Comparison of ENCODE assay signal across 1 cellular context in the genomic region with DNA sequence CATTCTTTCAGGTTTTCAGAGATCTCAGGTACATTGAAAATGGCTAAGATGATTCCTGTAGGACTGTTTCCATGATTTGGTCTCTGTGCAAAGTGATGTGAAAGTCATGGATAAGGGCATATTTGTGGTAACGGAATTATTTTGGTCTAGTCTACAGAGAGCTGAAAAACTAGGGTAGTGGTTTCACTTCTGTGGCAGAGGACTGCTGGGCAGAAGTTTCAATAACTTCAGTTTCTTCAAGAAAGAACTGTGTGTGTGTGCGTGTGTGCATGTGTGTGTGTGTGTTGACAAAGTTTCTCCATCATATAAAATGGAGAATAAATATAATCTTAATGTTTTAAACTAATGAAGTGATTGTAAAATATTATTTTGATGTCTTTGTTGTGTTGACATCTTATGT.
TF ChIP-seq lines count a peak whose summit lies in the region.

No MANE protein-coding gene starts in this region.

TF ChIP-seq in GM12878, 131 proteins besides CTCF, POLR2A, EP300 and RAD21:
- TF ChIP-seq RUNX3 (IDR thresholded peaks at IDR 0.05; ENCODE audit: low read length) (peak; percentile 15; the same call in 1 of the 2 replicates), IKZF2 (IDR thresholded peaks at IDR 0.05) (peak; percentile 16 to 44; a peak in 2 of 4 replicates), FOXK2 (IDR thresholded peaks at IDR 0.05) (no peak)
TF ChIP-seq in GM12878: peak in this region for 2.
